33 cellular contexts compared by ENCODE assay signal in genomic region chr9:130877300-130877699, GRCh38. TPM values are rescaled to one million over a fixed set of nuclear protein-coding genes. Genes with fewer than 3 reads are reported as not detected.
"Had no signal": no experiment of that assay in that cellular context is flagged by ENCODE, and none has a peak within 500 bp of the region (broad histone marks: within the 10 kb centered on the region; RNA-seq: fewer than 3 reads in every experiment).

No MANE protein-coding gene starts in this region.

- H3K27ac ChIP-seq: ascending aorta, VCaP had no signal

- H3K27me3 ChIP-seq: ascending aorta had no signal

- DNase-seq: activated B cell treated with CpG ODN at 0.5 μM for 24 hours; activated CD4-positive, alpha-beta memory T cell treated with anti-CD3 and anti-CD28 coated beads for 36 hours; activated CD4-positive, alpha-beta T cell treated with anti-CD3 and anti-CD28 coated beads for 4 hours; activated CD4-positive, alpha-beta T cell treated with anti-CD3 and anti-CD28 coated beads, Interleukin-2, amount 10 ng/mL, durations not matched to agents 24 days and 14 days; activated CD4-positive, alpha-beta T cell treated with anti-CD3 and anti-CD28 coated beads, Interleukin-2, amount 50 U/mL, for 1 hour; activated CD4-positive, alpha-beta T cell treated with anti-CD3 and anti-CD28 coated beads, Interleukin-2, amount 50 U/mL, for 4 hours; activated CD4-positive, CD25-positive, alpha-beta regulatory T cell treated with anti-CD3 and anti-CD28 coated beads, Interleukin-2, amount 50 U/mL, for 72 hours; activated CD8-positive, alpha-beta memory T cell treated with anti-CD3 and anti-CD28 coated beads, Interleukin-2, amount 50 U/mL, for 4 hours; activated CD8-positive, alpha-beta T cell treated with anti-CD3 and anti-CD28 coated beads for 36 hours; activated effector memory CD4-positive, alpha-beta T cell treated with anti-CD3 and anti-CD28 coated beads, Interleukin-2, amount 50 U/mL, for 16 hours; activated gamma-delta T cell treated with Interleukin-2 at 50 U/mL for 16 hours; activated naive CD4-positive, alpha-beta T cell; activated naive CD4-positive, alpha-beta T cell treated with anti-CD3 and anti-CD28 coated beads for 36 hours; activated naive CD4-positive, alpha-beta T cell treated with anti-CD3 and anti-CD28 coated beads, Interleukin-2, amount 50 U/mL, for 16 hours; activated naive CD8-positive, alpha-beta T cell treated with anti-CD3 and anti-CD28 coated beads for 36 hours; activated T-cell treated with anti-CD3 and anti-CD28 coated beads for 4 hours; activated T-cell treated with anti-CD3 and anti-CD28 coated beads, Interleukin-2, amount 50 U/mL, for 1 hour; activated T-cell treated with anti-CD3 and anti-CD28 coated beads, Interleukin-2, amount 50 U/mL, for 4 hours; activated T-cell treated with anti-CD3 and anti-CD28 coated beads, Interleukin-2, amount 50 U/mL, for 72 hours; amygdala; anterior cingulate cortex; central memory CD4-positive, alpha-beta T cell; T-helper 1 cell; T-helper 2 cell; T-helper 9 cell had no signal

- ATAC-seq: activated CD8-positive, alpha-beta T cell treated with anti-CD3 and anti-CD28 coated beads for 36 hours; activated naive CD4-positive, alpha-beta T cell treated with anti-CD3 and anti-CD28 coated beads, Interleukin-2, amount 50 U/mL, for 72 hours; activated T-cell treated with anti-CD3 and anti-CD28 coated beads, Interleukin-2, amount 50 U/mL, for 4 hours; activated T-cell treated with anti-CD3 and anti-CD28 coated beads, Interleukin-2, amount 50 U/mL, for 72 hours; activated T-helper 17 cell treated with anti-CD3 and anti-CD28 coated beads, Interleukin-2, amount 50 U/mL, for 72 hours had no signal

- H3K9me3 ChIP-seq: ascending aorta had no signal

- H3K4me3 ChIP-seq: ascending aorta had no signal

RNA-seq across cellular contexts. Expression of gene QRFP, which starts 19.3 kb away (rescaled TPM):
- total RNA-seq: activated B cell treated with CpG ODN at 0.5 μM for 24 hours; activated CD4-positive, alpha-beta memory T cell treated with anti-CD3 and anti-CD28 coated beads for 36 hours; activated CD4-positive, alpha-beta T cell treated with anti-CD3 and anti-CD28 coated beads, Interleukin-2, amount 10 ng/mL, durations not matched to agents 24 days and 14 days; activated CD8-positive, alpha-beta memory T cell treated with anti-CD3 and anti-CD28 coated beads for 36 hours; activated CD8-positive, alpha-beta T cell treated with anti-CD3 and anti-CD28 coated beads for 36 hours; activated naive CD4-positive, alpha-beta T cell treated with anti-CD3 and anti-CD28 coated beads for 36 hours; activated naive CD4-positive, alpha-beta T cell treated with anti-CD3 and anti-CD28 coated beads, Interleukin-2, amount 50 U/mL, for 72 hours; activated naive CD8-positive, alpha-beta T cell treated with anti-CD3 and anti-CD28 coated beads for 36 hours; activated T-cell treated with anti-CD3 and anti-CD28 coated beads, Interleukin-2, amount 50 U/mL, for 4 hours; activated T-cell treated with anti-CD3 and anti-CD28 coated beads, Interleukin-2, amount 50 U/mL, for 72 hours; activated T-helper 1 cell treated with anti-CD3 and anti-CD28 coated beads, Interleukin-12 subunit alpha, Interleukin-12 subunit beta, Interleukin-2, Interleukin-4 antibody, amounts not matched to agents 30 ng/mL and 10 ng/mL and 1 ng/mL, durations not matched to agents 14 hours and 24 hours and 36 hours; activated T-helper 17 cell treated with anti-CD3 and anti-CD28 coated beads, Interleukin-2, amount 50 U/mL, for 72 hours; ascending aorta; cardiac septum; cerebellum had no signal
